In the genomic region with DNA sequence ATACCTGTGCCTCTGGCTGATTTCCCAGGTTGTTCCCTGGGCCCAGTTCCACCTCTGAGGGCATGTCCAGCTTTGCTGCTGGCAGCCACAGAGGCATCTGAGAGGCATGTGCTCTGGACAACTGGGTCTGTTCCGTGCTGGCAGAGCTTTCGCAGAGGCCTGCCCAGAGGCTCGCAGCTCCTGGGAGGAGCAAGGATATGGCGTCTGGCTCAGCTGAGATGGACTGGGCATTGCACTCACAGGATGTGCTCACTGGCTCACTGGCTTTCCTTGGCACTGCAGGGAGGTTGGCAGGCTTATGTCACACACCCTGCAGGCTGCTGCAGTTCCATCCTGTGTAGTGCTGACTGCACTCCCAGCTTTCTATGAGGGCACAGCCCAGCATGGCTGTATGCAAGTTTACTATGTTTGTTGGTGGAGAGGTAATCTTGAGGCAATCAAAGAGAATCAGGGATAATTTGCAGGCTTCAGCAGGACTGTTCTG, we compare ENCODE assay signal across 8 cellular contexts.
DNase-seq lines count a peak whose midpoint lies in the region; ATAC-seq and TF ChIP-seq lines count a peak whose summit lies in the region.

No MANE protein-coding gene starts in this region.

- H3K4me1 ChIP-seq in esophagus squamous epithelium (peaks cover 27 to 45% (median 28%) of the 10 kb centered on the region in 3 donors), neuronal stem cell (ENCODE audit: control insufficient read depth in 2 of 2, insufficient read depth in 1 of 2, low read depth in 1 of 2, low read length in 2 of 2) (peaks cover 0 to 10% of the 10 kb centered on the region in 2 donors)

- H2AFZ ChIP-seq in neuronal stem cell (ENCODE audit: low read length) = no peak overlapping the region

- H3K23ac ChIP-seq in neuronal stem cell (ENCODE audit: low read depth, low read length, poor library complexity) = no peak overlapping the region

- peak overlapping the region; percentile 25 for H3K9ac ChIP-seq in neuronal stem cell (ENCODE audit: low read depth, low read length, poor library complexity)

- H3K4me3 ChIP-seq in esophagus squamous epithelium (no peak overlapping the region), neuronal stem cell (ENCODE audit: low read length in 2 of 2) (no peak overlapping the region)

- intact Hi-C loops in esophagus squamous epithelium (cut with DNase I) = no loop called here

- no peak overlapping the region for H3K4ac ChIP-seq in neuronal stem cell (ENCODE audit: low read length)

- H4K91ac ChIP-seq in neuronal stem cell (ENCODE audit: low read depth, low read length, poor library complexity) = no peak overlapping the region

- no peaks in the 10 kb centered on the region for H3K36me3 ChIP-seq in esophagus squamous epithelium
- H3K36me3 ChIP-seq in neuronal stem cell (replicated peaks in 1 of 2; ENCODE audit: control insufficient read depth in 2 of 2, insufficient read depth in 2 of 2, low read length in 2 of 2) = no peaks in the 10 kb centered on the region

- H3K18ac ChIP-seq in neuronal stem cell (ENCODE audit: low read length) = peak overlapping the region; percentile 81

- H2BK12ac ChIP-seq in neuronal stem cell (ENCODE audit: low read length) = no peak overlapping the region

- H3K79me1 ChIP-seq in neuronal stem cell (ENCODE audit: low read depth, low read length) = no peaks in the 10 kb centered on the region

- H3K27ac ChIP-seq in C4-2B (peak overlapping the region; percentile 66), esophagus squamous epithelium (peak overlapping the region; percentile 31 to 74 (median 64)), neuronal stem cell (replicated peaks; ENCODE audit: low read length) (no peak overlapping the region)

- H2BK5ac ChIP-seq in neuronal stem cell (ENCODE audit: low read length) = no peak overlapping the region

- H3K9me3 ChIP-seq in esophagus squamous epithelium (no peaks in the 10 kb centered on the region), neuronal stem cell (replicated peaks in 1 of 2; ENCODE audit: control insufficient read depth in 2 of 2, insufficient read depth in 1 of 2, low read depth in 1 of 2, low read length in 2 of 2) (peaks cover 0 to 3% of the 10 kb centered on the region in 2 donors)

- ATAC-seq in GM21390 (IDR thresholded peaks at IDR 0.05; ENCODE audit: unreplicated experiment) (no peak), HG03280 (IDR thresholded peaks at IDR 0.05; ENCODE audit: unreplicated experiment) (no peak)

- H3K27me3 ChIP-seq in esophagus squamous epithelium (no peaks in the 10 kb centered on the region), neuronal stem cell (ENCODE audit: control insufficient read depth in 3 of 3, insufficient read depth in 3 of 3, low read depth in 1 of 3, low read length in 3 of 3) (no peaks in the 10 kb centered on the region)

- no peak overlapping the region for H3K4me2 ChIP-seq in neuronal stem cell (ENCODE audit: insufficient read depth, low read length, poor library complexity, severe bottlenecking)

- H2BK120ac ChIP-seq in neuronal stem cell (ENCODE audit: low read depth, low read length) = no peak overlapping the region

- H4K8ac ChIP-seq in neuronal stem cell (ENCODE audit: low read depth, low read length) = no peak overlapping the region

- no CpG with 5 or more reads among the region's 4 CpGs for WGBS in esophagus squamous epithelium, 2 donors
- no CpG with 5 or more reads among the region's 4 CpGs for WGBS in neuronal stem cell (ENCODE audit: extremely low coverage in 2 of 2, insufficient read length in 2 of 2, insufficient replicate concordance in 1 of 2), 2 donors

- no peak for TF ChIP-seq POLR2A in esophagus squamous epithelium (IDR thresholded peaks at IDR 0.05)

- H2AK5ac ChIP-seq in neuronal stem cell (ENCODE audit: low read depth, low read length) = no peak overlapping the region

- peak; percentile 96 for DNase-seq in NCI-H345 treated with DMSO at 0.1 percent for 48 hours (lab: John Stamatoyannopoulos, UW; ENCODE audit: unreplicated experiment)
- no peak for DNase-seq in esophagus squamous epithelium (lab: John Stamatoyannopoulos, UW)
- DNase-seq in neuronal stem cell (ENCODE audit: low spot score) = no peak
- no peak for DNase-seq in OCI-M1 (lab: John Stamatoyannopoulos, UW)
- no peak for DNase-seq in NCI-H526 treated with DMSO at 0.1 percent for 48 hours (lab: John Stamatoyannopoulos, UW)

- H2BK15ac ChIP-seq in neuronal stem cell (ENCODE audit: low read length) = no peak overlapping the region

- H3K14ac ChIP-seq in neuronal stem cell (ENCODE audit: low read length) = peak overlapping the region; percentile 72

- TF ChIP-seq CTCF in C4-2B (conservative IDR thresholded peaks at IDR 0.05) = no peak
- peak in 1 of 6 experiments; percentile 6 for TF ChIP-seq CTCF in esophagus squamous epithelium (IDR thresholded peaks at IDR 0.05)
